8 cellular contexts compared by ENCODE assay signal in genomic region chr13:26186141-26186870, GRCh38. TPM values are rescaled to one million over a fixed set of nuclear protein-coding genes. Genes with fewer than 3 reads are reported as not detected.
DNase-seq lines count a peak whose midpoint lies in the region; ATAC-seq and TF ChIP-seq lines count a peak whose summit lies in the region.

No MANE protein-coding gene starts in this region.

- peak in 1 of 4 donors; percentile 31 for TF ChIP-seq EP300 in upper lobe of left lung (IDR thresholded peaks at IDR 0.05)

- no peaks in the 10 kb centered on the region for H3K36me3 Mint-ChIP-seq in HFFc6 (ENCODE audit: low read depth)

- H3K4me1 Mint-ChIP-seq in HFFc6 (ENCODE audit: low read depth): peaks cover 22% of the 10 kb centered on the region

- no peaks in the 10 kb centered on the region for H3K9me3 Mint-ChIP-seq in HFFc6

- H3K4me1 ChIP-seq in heart right ventricle (peaks cover 0 to 24% (median 11%) of the 10 kb centered on the region in 9 donors), upper lobe of left lung (peaks cover 5 to 13% (median 11%) of the 10 kb centered on the region in 4 donors)

- H3K27ac ChIP-seq in heart right ventricle (peak overlapping the region; percentile 11 to 91 (median 81)), upper lobe of left lung (peak overlapping the region; percentile 78 to 86 (median 80))

- H3K4me3 Mint-ChIP-seq in HFFc6: peak overlapping the region; percentile 91

- H3K27me3 Mint-ChIP-seq in HFFc6 (ENCODE audit: insufficient read depth): no peaks in the 10 kb centered on the region

- 1 to 2% methylated on average over 73 to 74 of the region's 75 CpGs for WGBS in heart right ventricle, 2 donors
- WGBS in upper lobe of left lung, 2 donors: 0 to 1% methylated on average over 58 to 64 of the region's 75 CpGs

- ATAC-seq in heart right ventricle (peak; percentile 96 to 98 (median 96)), upper lobe of left lung (ENCODE audit: low FRiP score in 2 of 2) (peak; percentile 97 to 99)

- peak overlapping the region; percentile 87; the same call in 1 of the 2 replicates for H3K4me3 ChIP-seq in GM08714 (ENCODE audit: low read length)
- peak overlapping the region; percentile 33 to 88 (median 66) for H3K4me3 ChIP-seq in heart right ventricle
- H3K4me3 ChIP-seq in upper lobe of left lung: peak overlapping the region; percentile 47 to 77 (median 69)

- H3K9me3 ChIP-seq in heart right ventricle (no peaks in the 10 kb centered on the region), upper lobe of left lung (no peaks in the 10 kb centered on the region)

- DNase-seq in HFFc6: peak; percentile 82
- peak; percentile 89 for DNase-seq in NCI-H1092 (lab: John Stamatoyannopoulos, UW)
- DNase-seq in T follicular helper cell (ENCODE audit: low read depth): peak; percentile 85
- DNase-seq in amniotic epithelial cell (ENCODE audit: low read depth): peak; percentile 92
- DNase-seq in heart right ventricle: peak; percentile 84 to 87
- peak; percentile 66 to 98 (median 78) for DNase-seq in posterior cingulate gyrus
- DNase-seq in upper lobe of left lung: peak; percentile 92 to 97

- peak; percentile 69 for TF ChIP-seq CTCF in HFFc6 (IDR thresholded peaks at IDR 0.05)
- peak in 8 of 9 donors; percentile 13 to 52 (median 32) for TF ChIP-seq CTCF in heart right ventricle (IDR thresholded peaks at IDR 0.05)
- peak in 5 of 6 experiments; percentile 23 to 75 (median 57) for TF ChIP-seq CTCF in upper lobe of left lung (IDR thresholded peaks at IDR 0.05)

- H3K27me3 ChIP-seq in heart right ventricle (no peaks in the 10 kb centered on the region), upper lobe of left lung (no peaks in the 10 kb centered on the region)

- peak overlapping the region; percentile 80 for H3K27ac Mint-ChIP-seq in HFFc6

- intact Hi-C loops in heart right ventricle (cut with DNase I): loop anchor here in 7 of 10 donors (2.0 to 10.0 kb wide), 7 partner anchors 36 to 508 kb away; partner anchors contain the start of genes CDK8 (in 1 of the 7) and RNF6 (in 1 of the 7)
- intact Hi-C loops in posterior cingulate gyrus (cut with DNase I): loop anchor here (2.0 kb wide), 1 partner anchor 36 kb away; the partner anchor contains the start of gene RNF6

- peak in 2 of 4 donors; percentile 37 to 52 for TF ChIP-seq POLR2A in upper lobe of left lung (IDR thresholded peaks at IDR 0.05)

- H3K36me3 ChIP-seq in heart right ventricle (no peaks in the 10 kb centered on the region), upper lobe of left lung (no peaks in the 10 kb centered on the region)

RNA-seq across cellular contexts. Expression of gene RNF6, which starts 35.8 kb away (rescaled TPM):
- total RNA-seq in HFFc6 (2021; fragmentation: NEBNext Ultra II Directional; extraction: Animal tissue kit (Norgen Biotek cat#: 25700)): 10 to 100 TPM; 47.6 to 51.7 (median 48.5) TPM
- 10 to 100 TPM; 17.2 to 26.6 (median 24.5) TPM for total RNA-seq in heart right ventricle
- 10 to 100 TPM in 1 of 2 donors, 1 to 10 TPM in 1; 8.8 to 15.7 TPM for polyA plus RNA-seq in heart right ventricle
- total RNA-seq in upper lobe of left lung: 10 to 100 TPM; 14.7 to 39.9 (median 30.7) TPM

Comparison
In these comparisons a context has a peak if more than half of its experiments do, and no peak if none do; other contexts are left out.
1. Peak in every context shown above with its lines: DNase-seq, ATAC-seq, H3K4me3 ChIP-seq and H3K27ac ChIP-seq.